1 cellular context compared by ENCODE assay signal in the genomic region with DNA sequence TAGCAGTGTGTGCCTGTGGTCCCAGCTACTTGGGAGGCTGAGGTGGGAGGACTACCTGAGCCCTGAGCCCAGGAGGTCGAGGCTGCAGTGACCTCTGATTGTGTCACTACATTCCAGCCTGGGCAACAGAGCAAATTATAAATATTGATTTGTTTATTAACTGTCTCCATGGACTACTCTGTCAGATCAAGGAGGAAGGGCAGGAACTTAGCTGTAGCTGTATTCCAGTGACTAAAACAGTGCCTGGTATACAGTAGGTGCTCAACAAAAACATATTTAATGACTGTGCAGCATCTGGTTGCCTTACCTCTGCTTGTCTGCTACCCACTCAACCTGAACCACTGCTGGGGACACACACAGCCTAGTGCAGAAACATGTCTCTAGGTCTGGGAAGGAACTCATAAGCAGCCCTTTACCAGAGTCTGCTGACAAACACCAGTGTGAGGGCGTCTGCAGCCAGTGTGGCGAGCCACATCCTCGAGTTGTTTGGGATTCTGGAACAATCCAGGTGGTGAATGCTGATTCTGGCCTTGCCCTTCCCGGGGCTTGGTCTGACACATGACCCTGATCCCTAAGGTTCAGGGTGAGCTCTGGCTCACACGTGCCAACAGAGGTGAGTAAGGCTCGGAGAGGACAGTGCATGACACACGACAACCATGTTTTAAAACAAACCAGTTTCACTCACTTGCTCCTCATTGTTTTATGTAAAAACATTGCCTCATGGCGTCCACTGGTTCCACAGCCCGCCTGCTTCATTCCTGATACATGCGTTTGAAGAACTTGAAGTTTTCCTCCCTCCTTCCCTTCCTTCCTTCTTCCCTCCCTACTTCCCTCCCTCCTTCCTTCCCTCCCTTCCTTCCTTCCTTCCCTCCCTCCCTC.
TF ChIP-seq lines count a peak whose summit lies in the region.

No MANE protein-coding gene starts in this region.

TF ChIP-seq in HepG2, 621 proteins besides CTCF, POLR2A, EP300 and RAD21 (continued from another document and continues in another):
- TF ChIP-seq ZNF549 (CRISPR knock-in tag; IDR thresholded peaks at IDR 0.05) = no peak
- TF ChIP-seq HNF4G (IDR thresholded peaks at IDR 0.05; ENCODE audit: borderline replicate concordance, low read depth, low read length) = peak; percentile 40; the same call in 1 of the 2 replicates
- no peak for TF ChIP-seq HNF4G (CRISPR knock-in tag; IDR thresholded peaks at IDR 0.05; ENCODE audit: borderline replicate concordance, low read depth)
- TF ChIP-seq TAF15 (IDR thresholded peaks at IDR 0.05; ENCODE audit: low read depth, low read length, poor library complexity, severe bottlenecking) = no peak
- no peak for TF ChIP-seq ZNF563 (CRISPR knock-in tag; IDR thresholded peaks at IDR 0.05)
- TF ChIP-seq, protein P1, sequence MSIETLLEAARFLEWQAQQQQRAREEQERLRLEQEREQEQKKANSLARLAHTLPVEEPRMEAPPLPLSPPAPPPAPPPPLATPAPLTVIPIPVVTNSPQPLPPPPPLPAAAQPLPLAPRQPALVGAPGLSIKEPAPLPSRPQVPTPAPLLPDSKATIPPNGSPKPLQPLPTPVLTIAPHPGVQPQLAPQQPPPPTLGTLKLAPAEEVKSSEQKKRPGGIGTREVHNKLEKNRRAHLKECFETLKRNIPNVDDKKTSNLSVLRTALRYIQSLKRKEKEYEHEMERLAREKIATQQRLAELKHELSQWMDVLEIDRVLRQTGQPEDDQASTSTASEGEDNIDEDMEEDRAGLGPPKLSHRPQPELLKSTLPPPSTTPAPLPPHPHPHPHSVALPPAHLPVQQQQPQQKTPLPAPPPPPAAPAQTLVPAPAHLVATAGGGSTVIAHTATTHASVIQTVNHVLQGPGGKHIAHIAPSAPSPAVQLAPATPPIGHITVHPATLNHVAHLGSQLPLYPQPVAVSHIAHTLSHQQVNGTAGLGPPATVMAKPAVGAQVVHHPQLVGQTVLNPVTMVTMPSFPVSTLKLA (IDR thresholded peaks at IDR 0.05) = peak; percentile 48
- no peak for TF ChIP-seq KDM5A (IDR thresholded peaks at IDR 0.05; ENCODE audit: borderline replicate concordance, low read length)
- TF ChIP-seq CBX2 (IDR thresholded peaks at IDR 0.05; ENCODE audit: low read depth, low read length) = no peak; the same call in 1 of the 2 replicates
- no peak for TF ChIP-seq CBX2 (CRISPR knock-in tag; IDR thresholded peaks at IDR 0.05; ENCODE audit: low read depth)
- 0 out of 2 replicates have a peak, but pooled peaks have one; percentile 39 for TF ChIP-seq NONO (IDR thresholded peaks at IDR 0.05)
- peak; percentile 75; the same call in 1 of the 2 replicates for TF ChIP-seq NONO (CRISPR knock-in tag; conservative IDR thresholded peaks at IDR 0.05)
- no peak for TF ChIP-seq CENPX (CRISPR knock-in tag; IDR thresholded peaks at IDR 0.05)
- no peak for TF ChIP-seq ZNF34 (CRISPR knock-in tag; IDR thresholded peaks at IDR 0.05; ENCODE audit: borderline replicate concordance)
- TF ChIP-seq, protein P2, sequence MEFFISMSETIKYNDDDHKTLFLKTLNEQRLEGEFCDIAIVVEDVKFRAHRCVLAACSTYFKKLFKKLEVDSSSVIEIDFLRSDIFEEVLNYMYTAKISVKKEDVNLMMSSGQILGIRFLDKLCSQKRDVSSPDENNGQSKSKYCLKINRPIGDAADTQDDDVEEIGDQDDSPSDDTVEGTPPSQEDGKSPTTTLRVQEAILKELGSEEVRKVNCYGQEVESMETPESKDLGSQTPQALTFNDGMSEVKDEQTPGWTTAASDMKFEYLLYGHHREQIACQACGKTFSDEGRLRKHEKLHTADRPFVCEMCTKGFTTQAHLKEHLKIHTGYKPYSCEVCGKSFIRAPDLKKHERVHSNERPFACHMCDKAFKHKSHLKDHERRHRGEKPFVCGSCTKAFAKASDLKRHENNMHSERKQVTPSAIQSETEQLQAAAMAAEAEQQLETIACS (CRISPR knock-in tag; IDR thresholded peaks at IDR 0.05) = no peak
- no peak for TF ChIP-seq ZNF510 (CRISPR knock-in tag; IDR thresholded peaks at IDR 0.05; ENCODE audit: low read depth)
- TF ChIP-seq, protein P3, sequence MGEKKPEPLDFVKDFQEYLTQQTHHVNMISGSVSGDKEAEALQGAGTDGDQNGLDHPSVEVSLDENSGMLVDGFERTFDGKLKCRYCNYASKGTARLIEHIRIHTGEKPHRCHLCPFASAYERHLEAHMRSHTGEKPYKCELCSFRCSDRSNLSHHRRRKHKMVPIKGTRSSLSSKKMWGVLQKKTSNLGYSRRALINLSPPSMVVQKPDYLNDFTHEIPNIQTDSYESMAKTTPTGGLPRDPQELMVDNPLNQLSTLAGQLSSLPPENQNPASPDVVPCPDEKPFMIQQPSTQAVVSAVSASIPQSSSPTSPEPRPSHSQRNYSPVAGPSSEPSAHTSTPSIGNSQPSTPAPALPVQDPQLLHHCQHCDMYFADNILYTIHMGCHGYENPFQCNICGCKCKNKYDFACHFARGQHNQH (CRISPR knock-in tag; IDR thresholded peaks at IDR 0.05) = peak; percentile 64
- no peak for TF ChIP-seq FOXM1 (CRISPR knock-in tag; IDR thresholded peaks at IDR 0.05)
- TF ChIP-seq ZNF569 (CRISPR knock-in tag; IDR thresholded peaks at IDR 0.05; ENCODE audit: borderline replicate concordance) = no peak
- TF ChIP-seq ZNF326 (CRISPR knock-in tag; IDR thresholded peaks at IDR 0.05; ENCODE audit: borderline replicate concordance) = no peak
- TF ChIP-seq KDM2A (CRISPR knock-in tag; IDR thresholded peaks at IDR 0.05; ENCODE audit: borderline replicate concordance, low read depth) = peak; percentile 75; the same call in 1 of the 2 replicates
- peak; percentile 40; the same call in 1 of the 2 replicates for TF ChIP-seq ZNF232 (CRISPR knock-in tag; IDR thresholded peaks at IDR 0.05; ENCODE audit: borderline replicate concordance)
- peak; percentile 78; the same call in 1 of the 2 replicates for TF ChIP-seq ARHGAP35 (CRISPR knock-in tag; IDR thresholded peaks at IDR 0.05; ENCODE audit: borderline replicate concordance)
- TF ChIP-seq ZNF121 (CRISPR knock-in tag; IDR thresholded peaks at IDR 0.05) = no peak
- TF ChIP-seq, protein P4, sequence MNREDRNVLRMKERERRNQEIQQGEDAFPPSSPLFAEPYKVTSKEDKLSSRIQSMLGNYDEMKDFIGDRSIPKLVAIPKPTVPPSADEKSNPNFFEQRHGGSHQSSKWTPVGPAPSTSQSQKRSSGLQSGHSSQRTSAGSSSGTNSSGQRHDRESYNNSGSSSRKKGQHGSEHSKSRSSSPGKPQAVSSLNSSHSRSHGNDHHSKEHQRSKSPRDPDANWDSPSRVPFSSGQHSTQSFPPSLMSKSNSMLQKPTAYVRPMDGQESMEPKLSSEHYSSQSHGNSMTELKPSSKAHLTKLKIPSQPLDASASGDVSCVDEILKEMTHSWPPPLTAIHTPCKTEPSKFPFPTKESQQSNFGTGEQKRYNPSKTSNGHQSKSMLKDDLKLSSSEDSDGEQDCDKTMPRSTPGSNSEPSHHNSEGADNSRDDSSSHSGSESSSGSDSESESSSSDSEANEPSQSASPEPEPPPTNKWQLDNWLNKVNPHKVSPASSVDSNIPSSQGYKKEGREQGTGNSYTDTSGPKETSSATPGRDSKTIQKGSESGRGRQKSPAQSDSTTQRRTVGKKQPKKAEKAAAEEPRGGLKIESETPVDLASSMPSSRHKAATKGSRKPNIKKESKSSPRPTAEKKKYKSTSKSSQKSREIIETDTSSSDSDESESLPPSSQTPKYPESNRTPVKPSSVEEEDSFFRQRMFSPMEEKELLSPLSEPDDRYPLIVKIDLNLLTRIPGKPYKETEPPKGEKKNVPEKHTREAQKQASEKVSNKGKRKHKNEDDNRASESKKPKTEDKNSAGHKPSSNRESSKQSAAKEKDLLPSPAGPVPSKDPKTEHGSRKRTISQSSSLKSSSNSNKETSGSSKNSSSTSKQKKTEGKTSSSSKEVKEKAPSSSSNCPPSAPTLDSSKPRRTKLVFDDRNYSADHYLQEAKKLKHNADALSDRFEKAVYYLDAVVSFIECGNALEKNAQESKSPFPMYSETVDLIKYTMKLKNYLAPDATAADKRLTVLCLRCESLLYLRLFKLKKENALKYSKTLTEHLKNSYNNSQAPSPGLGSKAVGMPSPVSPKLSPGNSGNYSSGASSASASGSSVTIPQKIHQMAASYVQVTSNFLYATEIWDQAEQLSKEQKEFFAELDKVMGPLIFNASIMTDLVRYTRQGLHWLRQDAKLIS (CRISPR knock-in tag; IDR thresholded peaks at IDR 0.05) = no peak
- peak; percentile 84 for TF ChIP-seq KDM5B (CRISPR knock-in tag; IDR thresholded peaks at IDR 0.05; ENCODE audit: borderline replicate concordance)
- TF ChIP-seq SP140L (CRISPR knock-in tag; IDR thresholded peaks at IDR 0.05; ENCODE audit: borderline replicate concordance) = no peak
- TF ChIP-seq PAF1 (CRISPR knock-in tag; IDR thresholded peaks at IDR 0.05) = no peak
- peak; percentile 10; the same call in 1 of the 2 replicates for TF ChIP-seq KDM6A (CRISPR knock-in tag; IDR thresholded peaks at IDR 0.05; ENCODE audit: low read depth)
- no peak; the same call in 1 of the 2 replicates for TF ChIP-seq ZNF878 (CRISPR knock-in tag; IDR thresholded peaks at IDR 0.05)
- TF ChIP-seq, protein P5, sequence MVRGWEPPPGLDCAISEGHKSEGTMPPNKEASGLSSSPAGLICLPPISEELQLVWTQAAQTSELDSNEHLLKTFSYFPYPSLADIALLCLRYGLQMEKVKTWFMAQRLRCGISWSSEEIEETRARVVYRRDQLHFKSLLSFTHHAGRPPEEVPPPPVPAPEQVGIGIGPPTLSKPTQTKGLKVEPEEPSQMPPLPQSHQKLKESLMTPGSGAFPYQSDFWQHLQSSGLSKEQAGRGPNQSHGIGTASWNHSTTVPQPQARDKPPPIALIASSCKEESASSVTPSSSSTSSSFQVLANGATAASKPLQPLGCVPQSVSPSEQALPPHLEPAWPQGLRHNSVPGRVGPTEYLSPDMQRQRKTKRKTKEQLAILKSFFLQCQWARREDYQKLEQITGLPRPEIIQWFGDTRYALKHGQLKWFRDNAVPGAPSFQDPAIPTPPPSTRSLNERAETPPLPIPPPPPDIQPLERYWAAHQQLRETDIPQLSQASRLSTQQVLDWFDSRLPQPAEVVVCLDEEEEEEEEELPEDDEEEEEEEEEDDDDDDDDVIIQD (CRISPR knock-in tag; IDR thresholded peaks at IDR 0.05; ENCODE audit: low read depth) = no peak
- TF ChIP-seq NR2C2 (CRISPR knock-in tag; IDR thresholded peaks at IDR 0.05; ENCODE audit: borderline replicate concordance) = peak; percentile 78
- TF ChIP-seq, protein P6, sequence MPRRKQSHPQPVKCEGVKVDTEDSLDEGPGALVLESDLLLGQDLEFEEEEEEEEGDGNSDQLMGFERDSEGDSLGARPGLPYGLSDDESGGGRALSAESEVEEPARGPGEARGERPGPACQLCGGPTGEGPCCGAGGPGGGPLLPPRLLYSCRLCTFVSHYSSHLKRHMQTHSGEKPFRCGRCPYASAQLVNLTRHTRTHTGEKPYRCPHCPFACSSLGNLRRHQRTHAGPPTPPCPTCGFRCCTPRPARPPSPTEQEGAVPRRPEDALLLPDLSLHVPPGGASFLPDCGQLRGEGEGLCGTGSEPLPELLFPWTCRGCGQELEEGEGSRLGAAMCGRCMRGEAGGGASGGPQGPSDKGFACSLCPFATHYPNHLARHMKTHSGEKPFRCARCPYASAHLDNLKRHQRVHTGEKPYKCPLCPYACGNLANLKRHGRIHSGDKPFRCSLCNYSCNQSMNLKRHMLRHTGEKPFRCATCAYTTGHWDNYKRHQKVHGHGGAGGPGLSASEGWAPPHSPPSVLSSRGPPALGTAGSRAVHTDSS (CRISPR knock-in tag; conservative IDR thresholded peaks at IDR 0.05) = no peak
- peak; percentile 79 for TF ChIP-seq ZNF883 (CRISPR knock-in tag; IDR thresholded peaks at IDR 0.05; ENCODE audit: not compliant biosample characterization)
- TF ChIP-seq PITX1 (CRISPR knock-in tag; IDR thresholded peaks at IDR 0.05) = peak; percentile 49
- TF ChIP-seq, protein P7, sequence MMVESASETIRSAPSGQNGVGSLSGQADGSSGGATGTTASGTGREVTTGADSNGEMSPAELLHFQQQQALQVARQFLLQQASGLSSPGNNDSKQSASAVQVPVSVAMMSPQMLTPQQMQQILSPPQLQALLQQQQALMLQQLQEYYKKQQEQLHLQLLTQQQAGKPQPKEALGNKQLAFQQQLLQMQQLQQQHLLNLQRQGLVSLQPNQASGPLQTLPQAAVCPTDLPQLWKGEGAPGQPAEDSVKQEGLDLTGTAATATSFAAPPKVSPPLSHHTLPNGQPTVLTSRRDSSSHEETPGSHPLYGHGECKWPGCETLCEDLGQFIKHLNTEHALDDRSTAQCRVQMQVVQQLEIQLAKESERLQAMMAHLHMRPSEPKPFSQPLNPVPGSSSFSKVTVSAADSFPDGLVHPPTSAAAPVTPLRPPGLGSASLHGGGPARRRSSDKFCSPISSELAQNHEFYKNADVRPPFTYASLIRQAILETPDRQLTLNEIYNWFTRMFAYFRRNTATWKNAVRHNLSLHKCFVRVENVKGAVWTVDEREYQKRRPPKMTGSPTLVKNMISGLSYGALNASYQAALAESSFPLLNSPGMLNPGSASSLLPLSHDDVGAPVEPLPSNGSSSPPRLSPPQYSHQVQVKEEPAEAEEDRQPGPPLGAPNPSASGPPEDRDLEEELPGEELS (CRISPR knock-in tag; IDR thresholded peaks at IDR 0.05) = peak; percentile 85
- TF ChIP-seq ZNF570 (CRISPR knock-in tag; IDR thresholded peaks at IDR 0.05; ENCODE audit: borderline replicate concordance) = no peak
- TF ChIP-seq CREB1 (IDR thresholded peaks at IDR 0.05) = no peak
- TF ChIP-seq CREB1 (CRISPR knock-in tag; IDR thresholded peaks at IDR 0.05) = no peak
- TF ChIP-seq SKI (IDR thresholded peaks at IDR 0.05; ENCODE audit: partially characterized antibody) = peak; percentile 50
- TF ChIP-seq ZNF44 (CRISPR knock-in tag; IDR thresholded peaks at IDR 0.05) = 0 out of 2 replicates have a peak, but pooled peaks have one; percentile 79
- no peak for TF ChIP-seq MAZ (IDR thresholded peaks at IDR 0.05; ENCODE audit: borderline replicate concordance, low read depth, low read length)
- TF ChIP-seq MAZ (CRISPR knock-in tag; IDR thresholded peaks at IDR 0.05; ENCODE audit: low read depth) = no peak; the same call in 1 of the 2 replicates
- no peak for TF ChIP-seq ZNF496 (CRISPR knock-in tag; IDR thresholded peaks at IDR 0.05; ENCODE audit: insufficient replicate concordance)
- no peak for TF ChIP-seq ZNF720 (CRISPR knock-in tag; IDR thresholded peaks at IDR 0.05)
- TF ChIP-seq ZNF674 (CRISPR knock-in tag; IDR thresholded peaks at IDR 0.05; ENCODE audit: low read depth) = no peak
- no peak for TF ChIP-seq ZNF354B (CRISPR knock-in tag; IDR thresholded peaks at IDR 0.05)
- TF ChIP-seq ZNF235 (CRISPR knock-in tag; IDR thresholded peaks at IDR 0.05; ENCODE audit: borderline replicate concordance) = no peak
